Comparison of ENCODE assay signal across 26 cellular contexts in genomic region chr2:132845339-132845738, GRCh38.
"Had no signal": no experiment of that assay in that cellular context is flagged by ENCODE, and none has a peak within 500 bp of the region (broad histone marks: within the 10 kb centered on the region; RNA-seq: fewer than 3 reads in every experiment).

No MANE protein-coding gene starts in this region.

- H3K9me3 ChIP-seq: colonic mucosa, esophagus squamous epithelium, gastrocnemius medialis, heart right ventricle, left lung, lower lobe of right lung, mucosa of descending colon had no signal

- H3K4me3 ChIP-seq: colonic mucosa, esophagus squamous epithelium, gastrocnemius medialis, heart right ventricle, left lung, lower lobe of right lung, mucosa of descending colon had no signal

- FAIRE-seq: endometrium, islet of Langerhans, keratinocyte had no signal

- H3K27ac ChIP-seq: colonic mucosa, epithelial cell of prostate, esophagus squamous epithelium, gastrocnemius medialis, heart right ventricle, left lung, lower lobe of right lung had no signal

- H3K4me1 ChIP-seq: colonic mucosa, esophagus squamous epithelium, gastrocnemius medialis, heart right ventricle, left lung, lower lobe of right lung had no signal

- DNase-seq: colonic mucosa; cortex of kidney; effector CD8-positive, alpha-beta T cell; effector memory CD8-positive, alpha-beta T cell; endodermal cell; erythroblast; esophagus squamous epithelium; foreskin fibroblast; foreskin melanocyte; gastrocnemius medialis; glutamatergic neuron; head of caudate nucleus; heart right ventricle; hippocampal formation; left cardiac atrium; left lung; left ventricle myocardium superior; lower lobe of right lung; mesenchymal stem cell; mucosa of descending colon; naive B cell had no signal

- ATAC-seq: effector memory CD8-positive, alpha-beta T cell; esophagus mucosa; gastrocnemius medialis; heart right ventricle; left cardiac atrium; left lung; left ventricle myocardium superior; lower lobe of right lung; mucosa of descending colon had no signal

- H3K27me3 ChIP-seq: colonic mucosa, esophagus squamous epithelium, gastrocnemius medialis, heart right ventricle, left lung had no signal

- H3K36me3 ChIP-seq: colonic mucosa, esophagus squamous epithelium, gastrocnemius medialis, heart right ventricle, left lung, lower lobe of right lung had no signal
